9 cellular contexts compared by ENCODE assay signal in genomic region chr4:6270691-6271121, GRCh38. TPM values are rescaled to one million over a fixed set of nuclear protein-coding genes. Genes with fewer than 3 reads are reported as not detected.
A peak's percentile ranks its signal among the peaks of the same experiment; 100 is the strongest.
DNase-seq lines count a peak whose midpoint lies in the region; ATAC-seq and TF ChIP-seq lines count a peak whose summit lies in the region.
"Had no signal": no experiment of that assay in that cellular context is flagged by ENCODE, and none has a peak within 500 bp of the region (broad histone marks: within the 10 kb centered on the region; RNA-seq: fewer than 3 reads in every experiment).

No MANE protein-coding gene starts in this region.

- peak overlapping the region; percentile 13 for H2AK5ac ChIP-seq in mesenchymal stem cell (ENCODE audit: low read length, severe bottlenecking)

- H3K4me2 ChIP-seq in mesenchymal stem cell (ENCODE audit: low read length, poor library complexity, severe bottlenecking) = peak overlapping the region; percentile 83

- no peak overlapping the region for H2AFZ ChIP-seq in mesenchymal stem cell (ENCODE audit: low read depth, low read length)

- TF ChIP-seq CTCF in heart left ventricle (IDR thresholded peaks at IDR 0.05) = no peak
- no peak for TF ChIP-seq CTCF in cardiac fibroblast (IDR thresholded peaks at IDR 0.05; ENCODE audit: low read depth, low read length)

- peak overlapping the region in 11 of 12 donors; percentile 65 to 94 (median 85) for H3K27ac ChIP-seq in heart left ventricle
- H3K27ac ChIP-seq in mesenchymal stem cell (ENCODE audit: low read length, poor library complexity, severe bottlenecking) = peak overlapping the region; percentile 86
- peak overlapping the region; percentile 51 to 97 for H3K27ac ChIP-seq in aorta (ENCODE audit: low read depth in 1 of 2, low read length in 2 of 2)

- peak overlapping the region; percentile 39 for H2BK15ac ChIP-seq in mesenchymal stem cell (ENCODE audit: low read depth, poor library complexity, severe bottlenecking)

- H3K79me1 ChIP-seq in mesenchymal stem cell (replicated peaks; ENCODE audit: low read length, poor library complexity, severe bottlenecking) = peaks cover 2% of the 10 kb centered on the region

- H3K27me3 ChIP-seq in heart left ventricle (no peaks in the 10 kb centered on the region), mesenchymal stem cell (ENCODE audit: control insufficient read depth in 1 of 2, insufficient read depth in 1 of 2, low read length in 2 of 2) (peaks cover 0 to 10% of the 10 kb centered on the region in 2 experiments), aorta (ENCODE audit: control insufficient read depth in 1 of 2, insufficient read depth in 2 of 2, low read length in 1 of 2) (no peaks in the 10 kb centered on the region)

- peak in 1 of 4 donors; percentile 9 for ATAC-seq in heart left ventricle
- no peak for ATAC-seq in Right ventricle myocardium inferior
- ATAC-seq in aorta (ENCODE audit: low FRiP score) = no peak

- H2BK120ac ChIP-seq in mesenchymal stem cell (ENCODE audit: low read depth, low read length) = peak overlapping the region; percentile 27

- H2BK12ac ChIP-seq in mesenchymal stem cell (ENCODE audit: low read length in 2 of 2) = peak overlapping the region in 1 of 2 experiments; percentile 21

- peak overlapping the region; percentile 87 for H3K9ac ChIP-seq in mesenchymal stem cell (ENCODE audit: low read length)

- H3K18ac ChIP-seq in mesenchymal stem cell (ENCODE audit: low read depth in 1 of 2, low read length in 2 of 2) = no peak overlapping the region

- H3K36me3 ChIP-seq in heart left ventricle (no peaks in the 10 kb centered on the region), mesenchymal stem cell (ENCODE audit: control insufficient read depth in 1 of 2, insufficient read depth in 2 of 2, low read depth in 1 of 2, low read length in 2 of 2) (peaks cover 0 to 3% of the 10 kb centered on the region in 2 experiments), aorta (ENCODE audit: control insufficient read depth in 1 of 2, insufficient read depth in 2 of 2, low read length in 1 of 2) (no peaks in the 10 kb centered on the region)

- H3K23ac ChIP-seq in mesenchymal stem cell (ENCODE audit: low read length in 2 of 2) = no peak overlapping the region

- H3K9me3 ChIP-seq in heart left ventricle = no peaks in the 10 kb centered on the region
- no peaks in the 10 kb centered on the region for H3K9me3 ChIP-seq in mesenchymal stem cell (ENCODE audit: control insufficient read depth, low read length)
- H3K9me3 ChIP-seq in aorta (ENCODE audit: control insufficient read depth, low read length) = no peaks in the 10 kb centered on the region

- H2BK5ac ChIP-seq in mesenchymal stem cell (ENCODE audit: low read depth, low read length, poor library complexity, severe bottlenecking) = no peak overlapping the region

- no peak overlapping the region for H3K4ac ChIP-seq in mesenchymal stem cell (ENCODE audit: low read depth in 1 of 2, low read length in 2 of 2)

- DNase-seq in heart left ventricle = peak in 3 of 5 donors; percentile 56 to 67 (median 67)
- DNase-seq in Right ventricle myocardium inferior (ENCODE audit: missing footprints) = no peak
- DNase-seq in cardiac fibroblast (ENCODE audit: low read depth in 2 of 2) = peak; percentile 15 to 37
- DNase-seq in mesenchymal stem cell = peak; percentile 23
- DNase-seq in aorta = peak; percentile 48 to 68
- DNase-seq in activated gamma-delta T cell (lab: John Stamatoyannopoulos, UW) = no peak
- DNase-seq in NCI-H2171 treated with DMSO at 0.1 percent for 48 hours (lab: John Stamatoyannopoulos, UW) = no peak
- DNase-seq in epidermal melanocyte (ENCODE audit: insufficient read length, low spot score) = no peak
- DNase-seq: SIG-M5 had no signal

- H4K8ac ChIP-seq in mesenchymal stem cell (ENCODE audit: low read length) = no peak overlapping the region

- H3K4me3 ChIP-seq in heart left ventricle (peak overlapping the region; percentile 70 to 99 (median 88)), cardiac fibroblast (replicated peaks in 1 of 2; ENCODE audit: low read depth in 2 of 2, low read length in 2 of 2) (peak overlapping the region; percentile 78 to 82), mesenchymal stem cell (ENCODE audit: insufficient read depth in 1 of 2, low read depth in 1 of 2, low read length in 2 of 2) (peak overlapping the region; percentile 84 to 97), aorta (ENCODE audit: low read length in 2 of 2) (peak overlapping the region; percentile 52 to 96)

- no peak overlapping the region for H3K14ac ChIP-seq in mesenchymal stem cell (ENCODE audit: low read length in 2 of 2)

- no peak overlapping the region for H4K91ac ChIP-seq in mesenchymal stem cell (ENCODE audit: low read length)

- 12 to 31% (median 19%) methylated on average over 3 to 6 of the region's 6 CpGs for WGBS in heart left ventricle, 4 donors
- WGBS in mesenchymal stem cell = 55% methylated on average over 6 of the region's 6 CpGs
- WGBS in aorta, 2 donors = 4 to 5% methylated on average over 6 of the region's 6 CpGs

- peaks cover 10 to 63% (median 49%) of the 10 kb centered on the region in 12 donors for H3K4me1 ChIP-seq in heart left ventricle
- H3K4me1 ChIP-seq in mesenchymal stem cell (ENCODE audit: control insufficient read depth, insufficient read depth, low read depth, low read length) = peaks cover 43% of the 10 kb centered on the region
- H3K4me1 ChIP-seq in aorta (ENCODE audit: control insufficient read depth in 1 of 2, insufficient read depth in 2 of 2, low read length in 2 of 2) = no peaks in the 10 kb centered on the region

- TF ChIP-seq POLR2A in heart left ventricle (IDR thresholded peaks at IDR 0.05) = no peak

- intact Hi-C loops in heart left ventricle (cut with DNase I) = loop anchor here in 1 of 10 donors (5.0 kb wide), 1 partner anchor 37 kb away; no protein-coding TSS in a partner anchor
- intact Hi-C loops in Right ventricle myocardium inferior (cut with DNase I) = loop anchor here (5.0 to 10.0 kb wide), 2 partner anchors 37 to 794 kb away; partner anchors contain the start of gene GRPEL1
- intact Hi-C loops in aorta (cut with DNase I) = no loop called here

RNA-seq across cellular contexts. Expression of gene WFS1, which starts 1.1 kb away (rescaled TPM):
- total RNA-seq in heart left ventricle (100 to 1,000 TPM in 2 of 9 donors, 10 to 100 TPM in 7; 55.5 to 202 (median 74.7) TPM), Right ventricle myocardium inferior (88.4 TPM), aorta (10 to 100 TPM; 63.8 to 66.1 TPM)
- polyA plus RNA-seq in heart left ventricle (10 to 100 TPM; 44.8 to 62.1 TPM), aorta (10 to 100 TPM; 11.9 to 42.4 TPM)
- 34.5 TPM for polyA plus RNA-seq in mesenchymal stem cell (2013, experiment 1 of 2)
- 32.5 TPM for polyA plus RNA-seq in mesenchymal stem cell (2013, experiment 2 of 2)

Comparison
In these comparisons a context has a peak if more than half of its experiments do, and no peak if none do; other contexts are left out.
1. DNase-seq: peak in heart left ventricle (3 of 5), cardiac fibroblast (2 of 2), mesenchymal stem cell (single experiment) and aorta (2 of 2); none in Right ventricle myocardium inferior (single experiment), activated gamma-delta T cell (single experiment), NCI-H2171 treated with DMSO at 0.1 percent for 48 hours (single experiment) and epidermal melanocyte (single experiment).
2. Peak in every context shown above with its lines, with median percentiles within 50 percentile points of each other: H3K27ac ChIP-seq and H3K4me3 ChIP-seq.